19 cellular contexts compared by ENCODE assay signal in the genomic region with DNA sequence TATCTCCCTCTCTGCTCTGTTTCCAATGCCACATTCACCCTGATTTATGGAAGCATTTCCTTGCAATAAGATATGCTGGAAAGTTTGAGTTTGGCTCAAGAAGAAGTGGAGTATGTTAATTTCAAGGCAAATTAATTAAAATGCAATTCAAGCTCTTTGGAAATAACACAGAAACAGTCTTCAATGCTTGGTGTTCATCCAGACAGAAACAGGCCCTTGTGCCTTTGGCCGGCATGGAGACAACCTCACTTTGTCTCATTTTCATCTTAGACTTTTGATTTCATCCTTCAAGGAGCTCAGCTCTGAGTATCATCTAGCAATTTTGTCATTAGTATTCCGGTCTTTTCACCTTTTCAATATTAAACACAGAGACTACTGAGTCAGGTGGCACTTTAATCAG.
"Had no signal": no experiment of that assay in that cellular context is flagged by ENCODE, and none has a peak within 500 bp of the region (broad histone marks: within the 10 kb centered on the region; RNA-seq: fewer than 3 reads in every experiment).

No MANE protein-coding gene starts in this region.

- DNase-seq: Kasumi-1, MM.1S, NCI-H1092 treated with DMSO at 0.1 percent for 48 hours, NCI-H1436, NCI-H187, NCI-H2029, NCI-H2081 treated with DMSO at 0.1 percent for 48 hours, NCI-H2171, NCI-H226, NCI-H446, NCI-H510A, NCI-H524 treated with DMSO at 0.1 percent for 48 hours, NCI-H69, NCI-H774, Right ventricle myocardium superior, RPMI8226, SIG-M5 had no signal

- H3K27ac Mint-ChIP-seq: IgD-negative memory B cell had no signal

- H3K4me3 Mint-ChIP-seq: IgD-negative memory B cell had no signal

- ATAC-seq: K562 had no signal

- H3K4me1 Mint-ChIP-seq: IgD-negative memory B cell had no signal
